In genomic region chr4:161003418-161004057, GRCh38 we compare ENCODE assay signal across 25 cellular contexts.
"Had no signal": no experiment of that assay in that cellular context is flagged by ENCODE, and none has a peak within 500 bp of the region (broad histone marks: within the 10 kb centered on the region; RNA-seq: fewer than 3 reads in every experiment).

No MANE protein-coding gene starts in this region.

- ATAC-seq: esophagus mucosa; gastrocnemius medialis; mucosa of descending colon; naive thymus-derived CD4-positive, alpha-beta T cell; stimulated activated naive B cell treated with anti-CD40 and anti-IgM and Interleukin-4, amounts not matched to agents 10 μg/mL and 1 μg/mL and 100 μg/mL, for 72 hours had no signal

- H3K36me3 ChIP-seq: colonic mucosa, gastrocnemius medialis, prostate gland, right atrium auricular region, sigmoid colon, spleen, thoracic aorta, tibial nerve, vagina had no signal

- H3K27me3 ChIP-seq: colonic mucosa, gastrocnemius medialis, right atrium auricular region, sigmoid colon, spleen, tibial nerve, vagina had no signal

- H3K36me3 Mint-ChIP-seq: mesothelial cell of epicardium; naive thymus-derived CD4-positive, alpha-beta T cell; stimulated activated naive B cell treated with anti-CD40 and anti-IgM and Interleukin-4, amounts not matched to agents 10 μg/mL and 1 μg/mL and 100 μg/mL, for 72 hours had no signal

- H3K4me3 ChIP-seq: colonic mucosa, gastrocnemius medialis, mucosa of descending colon, prostate gland, right atrium auricular region, sigmoid colon, skin epidermis, spleen, thoracic aorta, tibial nerve, vagina had no signal

- DNase-seq: colonic mucosa; effector CD8-positive, alpha-beta T cell; foreskin fibroblast; gastrocnemius medialis; head of caudate nucleus; mesenchymal stem cell; mucosa of descending colon; naive thymus-derived CD4-positive, alpha-beta T cell; nephron progenitor cell; nucleus accumbens; sigmoid colon; spleen; stimulated activated CD4-positive, alpha-beta T cell treated with anti-CD3 and anti-CD28 coated beads, Interleukin-4, amount 100 ng/mL, for 4 hours; stimulated activated naive B cell treated with anti-CD40 and anti-IgM and Interleukin-4, amounts not matched to agents 10 μg/mL and 1 μg/mL and 100 μg/mL, for 72 hours had no signal

- H3K27ac Mint-ChIP-seq: dendritic cell treated with granulocyte-macrophage colony-stimulating factor and Interleukin-4, amounts not matched to agents 40 ng/mL and 50 ng/mL, for 4 days; endodermal cell; mesothelial cell of epicardium; naive thymus-derived CD4-positive, alpha-beta T cell; nephron progenitor cell; stimulated activated naive B cell treated with anti-CD40 and anti-IgM and Interleukin-4, amounts not matched to agents 10 μg/mL and 1 μg/mL and 100 μg/mL, for 72 hours; stimulated activated naive CD8-positive, alpha-beta T cell treated with anti-CD3 and anti-CD28 coated beads, Interleukin-15, Interleukin-2, amounts not matched to agents 100 ng/mL and 50 ng/mL, for 24 hours had no signal

- H3K4me1 ChIP-seq: colonic mucosa, gastrocnemius medialis, prostate gland, right atrium auricular region, sigmoid colon, spleen, tibial nerve, vagina had no signal

- H3K4me1 Mint-ChIP-seq: naive thymus-derived CD4-positive, alpha-beta T cell; nephron progenitor cell; stimulated activated naive B cell treated with anti-CD40 and anti-IgM and Interleukin-4, amounts not matched to agents 10 μg/mL and 1 μg/mL and 100 μg/mL, for 72 hours had no signal

- H3K9me3 Mint-ChIP-seq: dendritic cell treated with granulocyte-macrophage colony-stimulating factor and Interleukin-4, amounts not matched to agents 40 ng/mL and 50 ng/mL, for 4 days; nephron progenitor cell; stimulated activated naive CD8-positive, alpha-beta T cell treated with anti-CD3 and anti-CD28 coated beads, Interleukin-15, Interleukin-2, amounts not matched to agents 100 ng/mL and 50 ng/mL, for 24 hours had no signal

- H3K4me3 Mint-ChIP-seq: dendritic cell treated with granulocyte-macrophage colony-stimulating factor and Interleukin-4, amounts not matched to agents 40 ng/mL and 50 ng/mL, for 4 days; endodermal cell; mesothelial cell of epicardium; naive thymus-derived CD4-positive, alpha-beta T cell; nephron progenitor cell; stimulated activated naive B cell treated with anti-CD40 and anti-IgM and Interleukin-4, amounts not matched to agents 10 μg/mL and 1 μg/mL and 100 μg/mL, for 72 hours; stimulated activated naive CD8-positive, alpha-beta T cell treated with anti-CD3 and anti-CD28 coated beads, Interleukin-15, Interleukin-2, amounts not matched to agents 100 ng/mL and 50 ng/mL, for 24 hours had no signal

- H3K9me3 ChIP-seq: colonic mucosa, gastrocnemius medialis, mucosa of descending colon, prostate gland, sigmoid colon, thoracic aorta, vagina had no signal
